ENCODE assay signal across 9 cellular contexts in the genomic region with DNA sequence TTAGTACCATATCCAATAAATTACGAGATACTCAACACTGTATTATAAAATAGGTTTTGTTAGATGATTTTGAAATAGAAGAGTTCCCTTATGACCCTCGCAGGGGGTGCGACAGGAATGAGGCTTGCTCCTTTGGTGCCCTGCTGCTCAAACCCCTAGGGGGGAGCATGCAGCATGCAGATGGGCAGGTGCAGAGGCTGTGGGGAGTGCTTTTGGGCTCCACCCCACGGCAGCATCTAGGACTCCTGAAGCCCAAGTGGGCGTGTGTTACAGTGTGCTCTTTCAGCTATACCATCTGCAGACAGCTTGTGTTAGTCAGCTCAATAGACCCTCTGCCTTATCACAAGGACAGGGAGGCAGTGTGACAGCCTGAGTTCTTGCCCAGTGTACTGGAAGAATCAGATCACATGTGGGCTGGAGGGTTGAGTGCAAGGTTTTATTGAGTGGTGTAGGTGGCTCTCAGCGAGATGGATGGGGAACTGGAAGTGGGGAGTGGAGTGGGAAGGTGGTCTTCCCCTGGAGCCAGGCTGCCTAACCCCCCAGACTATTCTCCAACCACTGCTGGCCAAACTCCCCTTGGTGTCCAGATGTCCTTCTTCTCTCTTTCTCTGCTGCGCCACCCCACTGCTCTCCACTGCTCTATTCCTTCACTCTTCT. TPM values are rescaled to one million over a fixed set of nuclear protein-coding genes. Genes with fewer than 3 reads are reported as not detected.
DNase-seq lines count a peak whose midpoint lies in the region; ATAC-seq and TF ChIP-seq lines count a peak whose summit lies in the region.
"Had no signal": no experiment of that assay in that cellular context is flagged by ENCODE, and none has a peak within 500 bp of the region (broad histone marks: within the 10 kb centered on the region; RNA-seq: fewer than 3 reads in every experiment).

No MANE protein-coding gene starts in this region.

- no peak for TF ChIP-seq EP300 in stomach (IDR thresholded peaks at IDR 0.05)

- peak; percentile 29 for DNase-seq in activated naive CD4-positive, alpha-beta T cell treated with anti-CD3 and anti-CD28 coated beads, Interleukin-2, amount 50 U/mL, for 16 hours
- no peak for DNase-seq in activated naive CD4-positive, alpha-beta T cell (lab: John Stamatoyannopoulos, UW)
- DNase-seq in brain microvascular endothelial cell, result no peak
- no peak for DNase-seq in ecto neural progenitor cell (ENCODE audit: low spot score)
- no peak for DNase-seq in stomach
- no peak for DNase-seq in prostate gland (ENCODE audit: low spot score)

- intact Hi-C loops in stomach (cut with DNase I; ENCODE audit: low total_unique reads), result no loop called here
- intact Hi-C loops in prostate gland (cut with DNase I), result no loop called here

- H3K27ac Mint-ChIP-seq in stimulated activated memory B cell treated with anti-CD40 and anti-IgM and Interleukin-4, amounts not matched to agents 10 μg/mL and 1 μg/mL and 100 μg/mL, for 72 hours, result no peak overlapping the region

- no peak for TF ChIP-seq POLR2A in stomach (IDR thresholded peaks at IDR 0.05)
- TF ChIP-seq POLR2A in prostate gland (IDR thresholded peaks at IDR 0.05), result no peak

- H3K27me3 Mint-ChIP-seq in stimulated activated memory B cell treated with anti-CD40 and anti-IgM and Interleukin-4, amounts not matched to agents 10 μg/mL and 1 μg/mL and 100 μg/mL, for 72 hours, result peaks cover 22% of the 10 kb centered on the region

- TF ChIP-seq CTCF in brain microvascular endothelial cell (IDR thresholded peaks at IDR 0.05; ENCODE audit: low read depth, low read length, missing control alignments) (peak; percentile 13), stomach (IDR thresholded peaks at IDR 0.05) (no peak), prostate gland (IDR thresholded peaks at IDR 0.05) (no peak)

- H3K9me3 Mint-ChIP-seq in stimulated activated memory B cell treated with anti-CD40 and anti-IgM and Interleukin-4, amounts not matched to agents 10 μg/mL and 1 μg/mL and 100 μg/mL, for 72 hours, result no peaks in the 10 kb centered on the region

- peak; percentile 78 for ATAC-seq in HG02981 (IDR thresholded peaks at IDR 0.05; ENCODE audit: unreplicated experiment)
- peak; percentile 62 for ATAC-seq in stimulated activated memory B cell treated with anti-CD40 and anti-IgM and Interleukin-4, amounts not matched to agents 10 μg/mL and 1 μg/mL and 100 μg/mL, for 72 hours

- H3K36me3 Mint-ChIP-seq in stimulated activated memory B cell treated with anti-CD40 and anti-IgM and Interleukin-4, amounts not matched to agents 10 μg/mL and 1 μg/mL and 100 μg/mL, for 72 hours, result no peaks in the 10 kb centered on the region

- H3K36me3 ChIP-seq in brain microvascular endothelial cell (replicated peaks) (no peaks in the 10 kb centered on the region), stomach (no peaks in the 10 kb centered on the region), prostate gland (no peaks in the 10 kb centered on the region)

- H3K4me3 ChIP-seq in brain microvascular endothelial cell (ENCODE audit: low read depth, low read length), result no peak overlapping the region
- H3K4me3 ChIP-seq in stomach, result no peak overlapping the region
- no peak overlapping the region for H3K4me3 ChIP-seq in prostate gland

- no peaks in the 10 kb centered on the region for H3K4me1 ChIP-seq in stomach
- H3K4me1 ChIP-seq in prostate gland (replicated peaks), result no peaks in the 10 kb centered on the region

- peaks cover 9% of the 10 kb centered on the region for H3K4me1 Mint-ChIP-seq in stimulated activated memory B cell treated with anti-CD40 and anti-IgM and Interleukin-4, amounts not matched to agents 10 μg/mL and 1 μg/mL and 100 μg/mL, for 72 hours

- H3K27ac ChIP-seq in brain microvascular endothelial cell, result no peak overlapping the region
- H3K27ac ChIP-seq in stomach, result no peak overlapping the region
- no peak overlapping the region for H3K27ac ChIP-seq in prostate gland

- WGBS in stomach, 5 donors, result 43 to 77% (median 60%) methylated on average over 7 of the region's 7 CpGs
- 42% methylated on average over 7 of the region's 7 CpGs for WGBS in prostate gland

- in situ Hi-C loops in brain microvascular endothelial cell (cut with HindIII; ENCODE audit: low pct_ligation_motif_present, low sequenced_read_pairs), result no loop called here

- H3K27me3 ChIP-seq in brain microvascular endothelial cell (replicated peaks) (no peaks in the 10 kb centered on the region), stomach (no peaks in the 10 kb centered on the region), prostate gland (replicated peaks; ENCODE audit: insufficient read depth) (no peaks in the 10 kb centered on the region)

- no peaks in the 10 kb centered on the region for H3K9me3 ChIP-seq in stomach
- H3K9me3 ChIP-seq in prostate gland, result no peaks in the 10 kb centered on the region

- no peak overlapping the region for H3K4me3 Mint-ChIP-seq in stimulated activated memory B cell treated with anti-CD40 and anti-IgM and Interleukin-4, amounts not matched to agents 10 μg/mL and 1 μg/mL and 100 μg/mL, for 72 hours

RNA-seq across cellular contexts. Expression of gene MRC1, which starts 3.1 kb away (rescaled TPM):
- 10 to 100 TPM in 3 of 5 donors, 1 to 10 TPM in 2; 4.9 to 50.3 (median 19.1) TPM for total RNA-seq in stomach
- polyA plus RNA-seq in stomach, result 1 to 10 TPM; 1.9 to 7.9 (median 7.0) TPM
- total RNA-seq in prostate gland, result 10 to 100 TPM in 1 of 2 donors, 1 to 10 TPM in 1; 3.1 to 27.4 TPM
- total RNA-seq: fibroblast of lung had no signal

RNA-seq across cellular contexts. Expression of gene TMEM236, which starts 54.0 kb away (rescaled TPM):
- total RNA-seq in stomach (1 to 10 TPM in 4 of 5 donors, not detected in 1; 1.1 to 9.6 (median 3.1) TPM), prostate gland (under 1 TPM; 0.14 to 0.45 TPM)
- under 1 TPM in 2 of 3 donors, not detected in 1; 0.08 to 0.19 TPM for polyA plus RNA-seq in stomach
